Comparison of ENCODE assay signal across 8 cellular contexts in genomic region chr15:31325976-31326728, GRCh38. TPM values are rescaled to one million over a fixed set of nuclear protein-coding genes. Genes with fewer than 3 reads are reported as not detected.
DNase-seq lines count a peak whose midpoint lies in the region; ATAC-seq, FAIRE-seq and TF ChIP-seq lines count a peak whose summit lies in the region.

No MANE protein-coding gene starts in this region.

- BruUV-seq in endothelial cell of umbilical vein (replicated peaks; lab: Mats Ljungman, UMichigan), result TSS peak; percentile 48

- TF ChIP-seq CTCF in endothelial cell of umbilical vein (IDR thresholded peaks at IDR 0.05; ENCODE audit: extremely low read depth in 1 of 2, insufficient read depth in 1 of 2, low read depth in 1 of 2, low read length in 2 of 2) (no peak), mesothelial cell of epicardium (IDR thresholded peaks at IDR 0.05; ENCODE audit: unreplicated experiment) (no peak)

- peak overlapping the region; percentile 88 for H3K9ac ChIP-seq in NT2/D1 (ENCODE audit: insufficient read length, low read depth)
- peak overlapping the region; percentile 89 for H3K9ac ChIP-seq in endothelial cell of umbilical vein (replicated peaks; ENCODE audit: extremely low read depth, insufficient read depth, low read length)

- peak overlapping the region; percentile 75 for H3K4me2 ChIP-seq in endothelial cell of umbilical vein (ENCODE audit: insufficient read depth, low read length)

- H3K36me3 ChIP-seq in NT2/D1 (ENCODE audit: insufficient read depth, insufficient read length, low read length), result no peaks in the 10 kb centered on the region
- no peaks in the 10 kb centered on the region for H3K36me3 ChIP-seq in endothelial cell of umbilical vein (ENCODE audit: control insufficient read depth in 2 of 2, extremely low read depth in 1 of 2, insufficient read depth in 2 of 2, low read length in 2 of 2)

- H3K4me1 ChIP-seq in NT2/D1 (ENCODE audit: insufficient read depth, insufficient read length), result peaks cover 6% of the 10 kb centered on the region
- H3K4me1 ChIP-seq in endothelial cell of umbilical vein (ENCODE audit: control insufficient read depth, extremely low read depth, insufficient read depth, low read length), result peaks cover 8% of the 10 kb centered on the region

- peak; percentile 68 for TF ChIP-seq POLR2A in endothelial cell of umbilical vein (IDR thresholded peaks at IDR 0.05; ENCODE audit: low read depth, low read length)

- peak overlapping the region; percentile 78 for H3K27ac ChIP-seq in endothelial cell of umbilical vein (ENCODE audit: insufficient read depth, low read depth, low read length)

- H2AFZ ChIP-seq in endothelial cell of umbilical vein (ENCODE audit: low read depth, low read length), result peak overlapping the region; percentile 64

- intact Hi-C loops in endothelial cell of umbilical vein (cut with micrococcal nuclease), result loop anchor here (1.0 to 10.0 kb wide), 10 partner anchors 16 to 1644 kb away; no protein-coding TSS in a partner anchor

- H3K9me1 ChIP-seq in endothelial cell of umbilical vein (replicated peaks; ENCODE audit: control insufficient read depth, extremely low read depth, insufficient read depth, low read length), result no peaks in the 10 kb centered on the region

- H3K36me3 Mint-ChIP-seq in mesothelial cell of epicardium, result no peaks in the 10 kb centered on the region

- no peaks in the 10 kb centered on the region for H4K20me1 ChIP-seq in endothelial cell of umbilical vein (replicated peaks; ENCODE audit: control insufficient read depth, extremely low read depth, insufficient read depth, low read length)

- H3K4me3 ChIP-seq in NT2/D1 (ENCODE audit: insufficient read length, low read depth) (peak overlapping the region; percentile 49), endothelial cell of umbilical vein (replicated peaks in 1 of 3; ENCODE audit: insufficient read depth in 1 of 3, low read depth in 1 of 3, low read length in 3 of 3) (peak overlapping the region; percentile 53 to 89 (median 62))

- ATAC-seq in GM21423 (IDR thresholded peaks at IDR 0.05; ENCODE audit: unreplicated experiment), result peak; percentile 57

- dilution Hi-C loops in endothelial cell of umbilical vein (cut with MboI; ENCODE audit: extremely low pct_ligation_motif_present, low sequenced_read_pairs), result no loop called here

- H3K79me2 ChIP-seq in endothelial cell of umbilical vein (ENCODE audit: control insufficient read depth, insufficient read depth, low read length), result peaks cover 3% of the 10 kb centered on the region

- peak; percentile 97 for FAIRE-seq in endothelial cell of umbilical vein (lab: Jason Lieb, UNC)

- H3K27me3 Mint-ChIP-seq in mesothelial cell of epicardium (ENCODE audit: low read depth), result peaks cover 5% of the 10 kb centered on the region

- H3K4me3 Mint-ChIP-seq in mesothelial cell of epicardium, result peak overlapping the region; percentile 79

- H3K9me3 ChIP-seq in NT2/D1 (ENCODE audit: insufficient read depth, low read length) (peaks cover 5% of the 10 kb centered on the region; the same call in 1 of the 2 replicates), endothelial cell of umbilical vein (replicated peaks; ENCODE audit: control insufficient read depth, insufficient read depth, low read length) (no peaks in the 10 kb centered on the region)

- POLR2A ChIA-PET in endothelial cell of umbilical vein (lab: Charles Lee), result interaction anchor here (0.7 to 1.0 kb wide), 2 partner anchors 71 to 122 kb away, joined by 3 read pairs; no protein-coding TSS in a partner anchor

- H3K27me3 ChIP-seq in NT2/D1 (ENCODE audit: insufficient read depth, insufficient read length), result peaks cover 35% of the 10 kb centered on the region
- peaks cover 0 to 2% of the 10 kb centered on the region in 2 experiments for H3K27me3 ChIP-seq in endothelial cell of umbilical vein (ENCODE audit: control insufficient read depth in 2 of 2, insufficient read depth in 2 of 2, low read length in 2 of 2)

- H3K9me3 Mint-ChIP-seq in mesothelial cell of epicardium, result peaks cover 4% of the 10 kb centered on the region

- CTCF ChIA-PET in endothelial cell of umbilical vein (lab: Charles Lee), result interaction anchor here (0.7 to 4.6 kb wide), 9 partner anchors 14 to 164 kb away, joined by 3 to 34 read pairs (median 3); no protein-coding TSS in a partner anchor

- H3K27ac Mint-ChIP-seq in mesothelial cell of epicardium, result peak overlapping the region; percentile 86

- DNase-seq in D341Med (ENCODE audit: low spot score), result peak; percentile 99
- peak in 75 of 76 experiments; percentile 67 to 99 (median 97) for DNase-seq in HUDEP-2 (lab: John Stamatoyannopoulos, UW; ENCODE audit: unreplicated experiment in 76 of 76)
- DNase-seq in NT2/D1 (ENCODE audit: low read depth, low spot score), result peak; percentile 83
- peak; percentile 99 for DNase-seq in activated T-cell treated with anti-CD3 and anti-CD28 coated beads for 1 hour (ENCODE audit: low read depth)
- peak; percentile 98 for DNase-seq in endothelial cell of umbilical vein (ENCODE audit: low read depth, low spot score)
- DNase-seq in mesothelial cell of epicardium (ENCODE audit: low spot score in 2 of 2, unreplicated experiment in 2 of 2), result peak; percentile 99
- peak; percentile 99 for DNase-seq in stimulated activated CD8-positive, alpha-beta memory T cell treated with anti-CD3 and anti-CD28 coated beads, Interleukin-15, amount 100 ng/mL, for 24 hours (ENCODE audit: low read depth)

- peaks cover 21% of the 10 kb centered on the region for H3K4me1 Mint-ChIP-seq in mesothelial cell of epicardium

TF ChIP-seq in endothelial cell of umbilical vein, 7 proteins besides CTCF, POLR2A, EP300 and RAD21:
- TF ChIP-seq EZH2 (IDR thresholded peaks at IDR 0.05; ENCODE audit: borderline replicate concordance, low read depth, low read length, severe bottlenecking) (no peak), MAX (IDR thresholded peaks at IDR 0.05; ENCODE audit: insufficient read depth, insufficient read length) (peak; percentile 36), POLR2AphosphoS5 (IDR thresholded peaks at IDR 0.05; ENCODE audit: insufficient read depth, low read depth, low read length) (peak; percentile 77)
TF ChIP-seq in endothelial cell of umbilical vein: peak in this region for 2.

RNA-seq across cellular contexts. Expression of gene KLF13, which starts 0.5 kb away (rescaled TPM):
- 30.1 and 31.9 TPM in 2 replicates for total RNA-seq in endothelial cell of umbilical vein
- 10.1 TPM in 2 replicates for polyA plus RNA-seq in endothelial cell of umbilical vein
- 12.0 and 12.9 TPM in 2 replicates for polyA plus RNA-seq in endothelial cell of umbilical vein (2011; cell fraction: cytosol; rRNA removed)
- polyA plus RNA-seq in endothelial cell of umbilical vein (2011; cell fraction: nucleus; rRNA removed), result 9.5 and 9.7 TPM in 2 replicates
- 22.6 and 23.3 TPM in 2 replicates for polyA plus RNA-seq in endothelial cell of umbilical vein (2012)
- polyA minus RNA-seq in endothelial cell of umbilical vein, result 16.2 and 16.8 TPM in 2 replicates
- 34.2 TPM for polyA minus RNA-seq in endothelial cell of umbilical vein (2011; cell fraction: cytosol; rRNA and poly(A)+ RNA removed)
- 4.9 and 5.0 TPM in 2 replicates for polyA minus RNA-seq in endothelial cell of umbilical vein (2011; cell fraction: nucleus; rRNA and poly(A)+ RNA removed)
- total RNA-seq in mesothelial cell of epicardium, result 26.9 to 29.5 TPM (median 28.1 TPM) in 3 replicates

Comparison
In these comparisons a context has a peak if more than half of its experiments do, and no peak if none do; other contexts are left out.
1. Peak in every context shown above with its lines: DNase-seq, ATAC-seq, H3K4me3 ChIP-seq and H3K27ac ChIP-seq.